ENCODE assay signal across 2 cellular contexts in genomic region chr12:98637068-98637467, GRCh38.
TF ChIP-seq lines count a peak whose summit lies in the region.

No MANE protein-coding gene starts in this region.

TF ChIP-seq in HepG2, 621 proteins besides CTCF, POLR2A, EP300 and RAD21:
- TF ChIP-seq STAG1 (CRISPR knock-in tag; IDR thresholded peaks at IDR 0.05): no peak
- peak; percentile 96 for TF ChIP-seq MAFF (IDR thresholded peaks at IDR 0.05; ENCODE audit: low read depth, low read length)
- peak; percentile 93 to 98 for TF ChIP-seq MAFK (conservative IDR thresholded peaks at IDR 0.05 in 1 of 2, IDR thresholded peaks at IDR 0.05 in 1 of 2; ENCODE audit: low read length in 2 of 2)
- TF ChIP-seq SAFB2 (CRISPR knock-in tag; IDR thresholded peaks at IDR 0.05; ENCODE audit: borderline replicate concordance, low read depth): no peak
- no peak for TF ChIP-seq AFF4 (CRISPR knock-in tag; IDR thresholded peaks at IDR 0.05)
- TF ChIP-seq ZNF431 (CRISPR knock-in tag; IDR thresholded peaks at IDR 0.05; ENCODE audit: borderline replicate concordance, low read depth): no peak

TF ChIP-seq in K562, 482 proteins besides CTCF, POLR2A, EP300 and RAD21 (continues in another document):
- TF ChIP-seq DEAF1 (CRISPR knock-in tag; IDR thresholded peaks at IDR 0.05) (no peak), PKNOX1 (IDR thresholded peaks at IDR 0.05) (no peak), GTF2F1 (IDR thresholded peaks at IDR 0.05; ENCODE audit: low read depth, low read length) (no peak), NR4A1 (CRISPR knock-in tag; IDR thresholded peaks at IDR 0.05) (no peak), NR4A1 (tag; IDR thresholded peaks at IDR 0.05) (no peak), ARID3B (CRISPR knock-in tag; IDR thresholded peaks at IDR 0.05; ENCODE audit: borderline replicate concordance) (no peak), ARID4B (CRISPR knock-in tag; IDR thresholded peaks at IDR 0.05) (no peak), MAFF (IDR thresholded peaks at IDR 0.05; ENCODE audit: low read length) (peak; percentile 95), C11orf30 (IDR thresholded peaks at IDR 0.05; ENCODE audit: low read depth) (peak; percentile 90), ZNF407 (IDR thresholded peaks at IDR 0.05; ENCODE audit: low read depth) (no peak), PRPF4 (IDR thresholded peaks at IDR 0.05; ENCODE audit: insufficient read depth, low read depth, low read length, poor library complexity, severe bottlenecking) (no peak), ZNF76 (CRISPR knock-in tag; IDR thresholded peaks at IDR 0.05; ENCODE audit: borderline replicate concordance) (no peak), ZNF398 (CRISPR knock-in tag; IDR thresholded peaks at IDR 0.05) (no peak), CTBP1 (IDR thresholded peaks at IDR 0.05; ENCODE audit: borderline replicate concordance) (no peak), IFI16 (CRISPR knock-in tag; IDR thresholded peaks at IDR 0.05) (no peak), HINFP (tag; conservative IDR thresholded peaks at IDR 0.05; ENCODE audit: low read depth) (no peak), ZNF668 (CRISPR knock-in tag; IDR thresholded peaks at IDR 0.05) (no peak), DMBX1 (CRISPR knock-in tag; IDR thresholded peaks at IDR 0.05; ENCODE audit: borderline replicate concordance) (no peak), ZNF175 (CRISPR knock-in tag; IDR thresholded peaks at IDR 0.05; ENCODE audit: low read depth) (no peak), BHLHE40 (IDR thresholded peaks at IDR 0.05; ENCODE audit: low read length) (no peak), EZH2 (IDR thresholded peaks at IDR 0.05; ENCODE audit: borderline replicate concordance, low read depth, low read length) (no peak), RFX5 (IDR thresholded peaks at IDR 0.05; ENCODE audit: low read depth, low read length) (no peak), ZNF316 (IDR thresholded peaks at IDR 0.05) (peak; percentile 95), ARID2 (IDR thresholded peaks at IDR 0.05) (no peak), RAD51 (IDR thresholded peaks at IDR 0.05; ENCODE audit: borderline replicate concordance, low read depth) (no peak), SIX5 (IDR thresholded peaks at IDR 0.05; ENCODE audit: borderline replicate concordance in 1 of 2, insufficient read depth in 1 of 2, low read depth in 1 of 2, low read length in 2 of 2) (no peak), SREBF1 (IDR thresholded peaks at IDR 0.05; ENCODE audit: borderline replicate concordance, low read depth, low read length) (no peak), ERF (CRISPR knock-in tag; IDR thresholded peaks at IDR 0.05) (no peak)
